Comparison of ENCODE assay signal across 30 cellular contexts in genomic region chr2:186431306-186431705, GRCh38.
"Had no signal": no experiment of that assay in that cellular context is flagged by ENCODE, and none has a peak within 500 bp of the region (broad histone marks: within the 10 kb centered on the region; RNA-seq: fewer than 3 reads in every experiment).

No MANE protein-coding gene starts in this region.

- H3K4me2 ChIP-seq: KMS-11, PC-9 had no signal

- H3K27me3 Mint-ChIP-seq: activated CD4-positive, alpha-beta memory T cell treated with anti-CD3 and anti-CD28 coated beads, Interleukin-2, amount 10 ng/mL, durations not matched to agents 7 days and 5 days; activated CD8-positive, alpha-beta memory T cell treated with anti-CD3 and anti-CD28 coated beads, Interleukin-2, amount 10 ng/mL, durations not matched to agents 7 days and 5 days; activated naive CD4-positive, alpha-beta T cell treated with anti-CD3 and anti-CD28 coated beads, Interleukin-2, amount 10 ng/mL, durations not matched to agents 7 days and 5 days; activated naive CD8-positive, alpha-beta T cell treated with anti-CD3 and anti-CD28 coated beads for 36 hours had no signal

- H3K4me3 Mint-ChIP-seq: activated CD4-positive, alpha-beta memory T cell treated with anti-CD3 and anti-CD28 coated beads, Interleukin-2, amount 10 ng/mL, durations not matched to agents 7 days and 5 days; activated CD8-positive, alpha-beta memory T cell treated with anti-CD3 and anti-CD28 coated beads, Interleukin-2, amount 10 ng/mL, durations not matched to agents 7 days and 5 days; activated naive CD4-positive, alpha-beta T cell treated with anti-CD3 and anti-CD28 coated beads, Interleukin-2, amount 10 ng/mL, durations not matched to agents 7 days and 5 days; activated naive CD8-positive, alpha-beta T cell treated with anti-CD3 and anti-CD28 coated beads for 36 hours had no signal

- H3K9me3 Mint-ChIP-seq: activated CD4-positive, alpha-beta memory T cell treated with anti-CD3 and anti-CD28 coated beads, Interleukin-2, amount 10 ng/mL, durations not matched to agents 7 days and 5 days; activated naive CD4-positive, alpha-beta T cell treated with anti-CD3 and anti-CD28 coated beads, Interleukin-2, amount 10 ng/mL, durations not matched to agents 7 days and 5 days; activated naive CD8-positive, alpha-beta T cell treated with anti-CD3 and anti-CD28 coated beads for 36 hours had no signal

- H3K27ac ChIP-seq: ascending aorta, cardiac muscle cell, KMS-11, PC-9, RWPE1, WERI-Rb-1 had no signal

- H3K9me3 ChIP-seq: ascending aorta had no signal

- H3K36me3 ChIP-seq: ascending aorta, cardiac muscle cell, WERI-Rb-1 had no signal

- H3K9ac ChIP-seq: KMS-11 had no signal

- H3K27ac Mint-ChIP-seq: activated CD4-positive, alpha-beta memory T cell treated with anti-CD3 and anti-CD28 coated beads, Interleukin-2, amount 10 ng/mL, durations not matched to agents 7 days and 5 days; activated CD8-positive, alpha-beta memory T cell treated with anti-CD3 and anti-CD28 coated beads, Interleukin-2, amount 10 ng/mL, durations not matched to agents 7 days and 5 days; activated naive CD4-positive, alpha-beta T cell treated with anti-CD3 and anti-CD28 coated beads, Interleukin-2, amount 10 ng/mL, durations not matched to agents 7 days and 5 days; activated naive CD8-positive, alpha-beta T cell treated with anti-CD3 and anti-CD28 coated beads for 36 hours had no signal

- H3K4me1 ChIP-seq: ascending aorta had no signal

- H3K4me3 ChIP-seq: ascending aorta, cardiac muscle cell, PC-9 had no signal

- H3K36me3 Mint-ChIP-seq: activated naive CD4-positive, alpha-beta T cell treated with anti-CD3 and anti-CD28 coated beads, Interleukin-2, amount 10 ng/mL, durations not matched to agents 7 days and 5 days had no signal

- H3K27me3 ChIP-seq: ascending aorta, cardiac muscle cell had no signal

- ATAC-seq: activated CD8-positive, alpha-beta memory T cell treated with anti-CD3 and anti-CD28 coated beads, Interleukin-2, amount 10 ng/mL, durations not matched to agents 7 days and 5 days had no signal

- DNase-seq: activated CD4-positive, alpha-beta memory T cell treated with anti-CD3 and anti-CD28 coated beads, Interleukin-2, amount 10 ng/mL, durations not matched to agents 7 days and 5 days; activated CD4-positive, alpha-beta T cell treated with anti-CD3 and anti-CD28 coated beads for 1 hour; activated CD4-positive, alpha-beta T cell treated with anti-CD3 and anti-CD28 coated beads for 48 hours; activated CD4-positive, CD25-positive, alpha-beta regulatory T cell; activated CD8-positive, alpha-beta memory T cell treated with anti-CD3 and anti-CD28 coated beads for 24 hours; activated CD8-positive, alpha-beta memory T cell treated with anti-CD3 and anti-CD28 coated beads, Interleukin-2, amount 10 ng/mL, durations not matched to agents 7 days and 5 days; activated CD8-positive, alpha-beta memory T cell treated with anti-CD3 and anti-CD28 coated beads, Interleukin-2, amount 50 U/mL, for 48 hours; activated effector memory CD4-positive, alpha-beta T cell treated with Interleukin-2 at 50 U/mL for 16 hours; activated naive CD4-positive, alpha-beta T cell treated with anti-CD3 and anti-CD28 coated beads, Interleukin-2, amount 10 ng/mL, durations not matched to agents 7 days and 5 days; activated naive CD8-positive, alpha-beta T cell treated with anti-CD3 and anti-CD28 coated beads for 36 hours; activated T-cell treated with anti-CD3 and anti-CD28 coated beads, Interleukin-2, amount 50 U/mL, for 48 hours; amniotic stem cell; IMR-90; NCI-H1092 treated with DMSO at 0.1 percent for 48 hours; NCI-H1417; NCI-H187 treated with DMSO at 0.1 percent for 48 hours; NCI-H2081; NCI-H345; NCI-H524 treated with DMSO at 0.1 percent for 48 hours; NCI-H748 treated with DMSO at 0.1 percent for 48 hours; NK-92 treated with Interleukin-12 subunit alpha and Interleukin-12 subunit beta, amount 100 ng/mL, for 24 hours; PC-9; Right ventricle myocardium superior; T1000; WERI-Rb-1 had no signal

- H2AFZ ChIP-seq: PC-9 had no signal

- FAIRE-seq: RCC 7860 had no signal
